Comparison of ENCODE assay signal across 2 cellular contexts in the genomic region with DNA sequence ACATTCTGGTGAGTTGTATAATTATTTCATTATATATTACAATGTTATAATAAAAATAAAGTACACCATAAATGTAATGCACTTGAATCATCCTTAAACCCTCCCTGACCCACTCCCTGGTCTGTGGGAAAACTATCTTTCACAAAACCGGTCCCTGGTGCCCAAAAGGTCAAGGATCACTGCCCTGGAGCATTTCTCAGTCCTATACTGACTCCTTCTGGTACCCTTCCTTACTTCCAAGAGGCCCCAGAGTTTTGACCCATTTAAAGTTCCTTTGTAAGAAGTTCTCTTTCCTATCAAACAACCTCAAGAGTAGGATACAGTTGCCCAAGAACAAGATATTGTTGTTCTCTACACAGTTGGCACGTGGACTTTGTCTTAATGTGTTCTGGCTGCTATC.
TF ChIP-seq lines count a peak whose summit lies in the region.

No MANE protein-coding gene starts in this region.

TF ChIP-seq in GM23338, 12 proteins besides CTCF, POLR2A, EP300 and RAD21 (continued from another document):
- TF ChIP-seq, protein P1, sequence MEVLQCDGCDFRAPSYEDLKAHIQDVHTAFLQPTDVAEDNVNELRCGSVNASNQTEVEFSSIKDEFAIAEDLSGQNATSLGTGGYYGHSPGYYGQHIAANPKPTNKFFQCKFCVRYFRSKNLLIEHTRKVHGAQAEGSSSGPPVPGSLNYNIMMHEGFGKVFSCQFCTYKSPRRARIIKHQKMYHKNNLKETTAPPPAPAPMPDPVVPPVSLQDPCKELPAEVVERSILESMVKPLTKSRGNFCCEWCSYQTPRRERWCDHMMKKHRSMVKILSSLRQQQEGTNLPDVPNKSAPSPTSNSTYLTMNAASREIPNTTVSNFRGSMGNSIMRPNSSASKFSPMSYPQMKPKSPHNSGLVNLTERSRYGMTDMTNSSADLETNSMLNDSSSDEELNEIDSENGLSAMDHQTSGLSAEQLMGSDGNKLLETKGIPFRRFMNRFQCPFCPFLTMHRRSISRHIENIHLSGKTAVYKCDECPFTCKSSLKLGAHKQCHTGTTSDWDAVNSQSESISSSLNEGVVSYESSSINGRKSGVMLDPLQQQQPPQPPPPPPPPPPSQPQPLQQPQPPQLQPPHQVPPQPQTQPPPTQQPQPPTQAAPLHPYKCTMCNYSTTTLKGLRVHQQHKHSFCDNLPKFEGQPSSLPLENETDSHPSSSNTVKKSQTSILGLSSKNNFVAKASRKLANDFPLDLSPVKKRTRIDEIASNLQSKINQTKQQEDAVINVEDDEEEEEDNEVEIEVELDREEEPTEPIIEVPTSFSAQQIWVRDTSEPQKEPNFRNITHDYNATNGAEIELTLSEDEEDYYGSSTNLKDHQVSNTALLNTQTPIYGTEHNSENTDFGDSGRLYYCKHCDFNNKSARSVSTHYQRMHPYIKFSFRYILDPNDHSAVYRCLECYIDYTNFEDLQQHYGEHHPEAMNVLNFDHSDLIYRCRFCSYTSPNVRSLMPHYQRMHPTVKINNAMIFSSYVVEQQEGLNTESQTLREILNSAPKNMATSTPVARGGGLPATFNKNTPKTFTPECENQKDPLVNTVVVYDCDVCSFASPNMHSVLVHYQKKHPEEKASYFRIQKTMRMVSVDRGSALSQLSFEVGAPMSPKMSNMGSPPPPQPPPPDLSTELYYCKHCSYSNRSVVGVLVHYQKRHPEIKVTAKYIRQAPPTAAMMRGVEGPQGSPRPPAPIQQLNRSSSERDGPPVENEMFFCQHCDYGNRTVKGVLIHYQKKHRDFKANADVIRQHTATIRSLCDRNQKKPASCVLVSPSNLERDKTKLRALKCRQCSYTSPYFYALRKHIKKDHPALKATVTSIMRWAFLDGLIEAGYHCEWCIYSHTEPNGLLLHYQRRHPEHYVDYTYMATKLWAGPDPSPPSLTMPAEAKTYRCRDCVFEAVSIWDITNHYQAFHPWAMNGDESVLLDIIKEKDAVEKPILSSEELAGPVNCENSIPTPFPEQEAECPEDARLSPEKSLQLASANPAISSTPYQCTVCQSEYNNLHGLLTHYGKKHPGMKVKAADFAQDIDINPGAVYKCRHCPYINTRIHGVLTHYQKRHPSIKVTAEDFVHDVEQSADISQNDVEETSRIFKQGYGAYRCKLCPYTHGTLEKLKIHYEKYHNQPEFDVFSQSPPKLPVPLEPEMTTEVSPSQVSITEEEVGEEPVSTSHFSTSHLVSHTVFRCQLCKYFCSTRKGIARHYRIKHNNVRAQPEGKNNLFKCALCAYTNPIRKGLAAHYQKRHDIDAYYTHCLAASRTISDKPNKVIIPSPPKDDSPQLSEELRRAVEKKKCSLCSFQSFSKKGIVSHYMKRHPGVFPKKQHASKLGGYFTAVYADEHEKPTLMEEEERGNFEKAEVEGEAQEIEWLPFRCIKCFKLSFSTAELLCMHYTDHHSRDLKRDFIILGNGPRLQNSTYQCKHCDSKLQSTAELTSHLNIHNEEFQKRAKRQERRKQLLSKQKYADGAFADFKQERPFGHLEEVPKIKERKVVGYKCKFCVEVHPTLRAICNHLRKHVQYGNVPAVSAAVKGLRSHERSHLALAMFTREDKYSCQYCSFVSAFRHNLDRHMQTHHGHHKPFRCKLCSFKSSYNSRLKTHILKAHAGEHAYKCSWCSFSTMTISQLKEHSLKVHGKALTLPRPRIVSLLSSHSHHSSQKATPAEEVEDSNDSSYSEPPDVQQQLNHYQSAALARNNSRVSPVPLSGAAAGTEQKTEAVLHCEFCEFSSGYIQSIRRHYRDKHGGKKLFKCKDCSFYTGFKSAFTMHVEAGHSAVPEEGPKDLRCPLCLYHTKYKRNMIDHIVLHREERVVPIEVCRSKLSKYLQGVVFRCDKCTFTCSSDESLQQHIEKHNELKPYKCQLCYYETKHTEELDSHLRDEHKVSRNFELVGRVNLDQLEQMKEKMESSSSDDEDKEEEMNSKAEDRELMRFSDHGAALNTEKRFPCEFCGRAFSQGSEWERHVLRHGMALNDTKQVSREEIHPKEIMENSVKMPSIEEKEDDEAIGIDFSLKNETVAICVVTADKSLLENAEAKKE (CRISPR knock-in tag; IDR thresholded peaks at IDR 0.05) = no peak
- no peak for TF ChIP-seq POLR2AphosphoS5 (IDR thresholded peaks at IDR 0.05; ENCODE audit: low read depth)
- no peak for TF ChIP-seq STAT1 (IDR thresholded peaks at IDR 0.05; ENCODE audit: unreplicated experiment)
- TF ChIP-seq, protein P2, sequence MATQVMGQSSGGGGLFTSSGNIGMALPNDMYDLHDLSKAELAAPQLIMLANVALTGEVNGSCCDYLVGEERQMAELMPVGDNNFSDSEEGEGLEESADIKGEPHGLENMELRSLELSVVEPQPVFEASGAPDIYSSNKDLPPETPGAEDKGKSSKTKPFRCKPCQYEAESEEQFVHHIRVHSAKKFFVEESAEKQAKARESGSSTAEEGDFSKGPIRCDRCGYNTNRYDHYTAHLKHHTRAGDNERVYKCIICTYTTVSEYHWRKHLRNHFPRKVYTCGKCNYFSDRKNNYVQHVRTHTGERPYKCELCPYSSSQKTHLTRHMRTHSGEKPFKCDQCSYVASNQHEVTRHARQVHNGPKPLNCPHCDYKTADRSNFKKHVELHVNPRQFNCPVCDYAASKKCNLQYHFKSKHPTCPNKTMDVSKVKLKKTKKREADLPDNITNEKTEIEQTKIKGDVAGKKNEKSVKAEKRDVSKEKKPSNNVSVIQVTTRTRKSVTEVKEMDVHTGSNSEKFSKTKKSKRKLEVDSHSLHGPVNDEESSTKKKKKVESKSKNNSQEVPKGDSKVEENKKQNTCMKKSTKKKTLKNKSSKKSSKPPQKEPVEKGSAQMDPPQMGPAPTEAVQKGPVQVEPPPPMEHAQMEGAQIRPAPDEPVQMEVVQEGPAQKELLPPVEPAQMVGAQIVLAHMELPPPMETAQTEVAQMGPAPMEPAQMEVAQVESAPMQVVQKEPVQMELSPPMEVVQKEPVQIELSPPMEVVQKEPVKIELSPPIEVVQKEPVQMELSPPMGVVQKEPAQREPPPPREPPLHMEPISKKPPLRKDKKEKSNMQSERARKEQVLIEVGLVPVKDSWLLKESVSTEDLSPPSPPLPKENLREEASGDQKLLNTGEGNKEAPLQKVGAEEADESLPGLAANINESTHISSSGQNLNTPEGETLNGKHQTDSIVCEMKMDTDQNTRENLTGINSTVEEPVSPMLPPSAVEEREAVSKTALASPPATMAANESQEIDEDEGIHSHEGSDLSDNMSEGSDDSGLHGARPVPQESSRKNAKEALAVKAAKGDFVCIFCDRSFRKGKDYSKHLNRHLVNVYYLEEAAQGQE (IDR thresholded peaks at IDR 0.05; ENCODE audit: unreplicated experiment) = no peak
- TF ChIP-seq ZNF114 (CRISPR knock-in tag; IDR thresholded peaks at IDR 0.05) = no peak
- TF ChIP-seq, protein P3, sequence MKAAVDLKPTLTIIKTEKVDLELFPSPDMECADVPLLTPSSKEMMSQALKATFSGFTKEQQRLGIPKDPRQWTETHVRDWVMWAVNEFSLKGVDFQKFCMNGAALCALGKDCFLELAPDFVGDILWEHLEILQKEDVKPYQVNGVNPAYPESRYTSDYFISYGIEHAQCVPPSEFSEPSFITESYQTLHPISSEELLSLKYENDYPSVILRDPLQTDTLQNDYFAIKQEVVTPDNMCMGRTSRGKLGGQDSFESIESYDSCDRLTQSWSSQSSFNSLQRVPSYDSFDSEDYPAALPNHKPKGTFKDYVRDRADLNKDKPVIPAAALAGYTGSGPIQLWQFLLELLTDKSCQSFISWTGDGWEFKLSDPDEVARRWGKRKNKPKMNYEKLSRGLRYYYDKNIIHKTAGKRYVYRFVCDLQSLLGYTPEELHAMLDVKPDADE (IDR thresholded peaks at IDR 0.05) = no peak
- no peak for TF ChIP-seq NANOG (IDR thresholded peaks at IDR 0.05; ENCODE audit: borderline replicate concordance)
- no peak for TF ChIP-seq ZNF331 (CRISPR knock-in tag; IDR thresholded peaks at IDR 0.05; ENCODE audit: low read depth)
- no peak for TF ChIP-seq JUNB (IDR thresholded peaks at IDR 0.05; ENCODE audit: unreplicated experiment)
- TF ChIP-seq CREB1 (CRISPR knock-in tag; IDR thresholded peaks at IDR 0.05; ENCODE audit: low read depth) = no peak

TF ChIP-seq in WTC11, 78 proteins besides CTCF, POLR2A, EP300 and RAD21 (continued from another document):
- TF ChIP-seq, protein P4, sequence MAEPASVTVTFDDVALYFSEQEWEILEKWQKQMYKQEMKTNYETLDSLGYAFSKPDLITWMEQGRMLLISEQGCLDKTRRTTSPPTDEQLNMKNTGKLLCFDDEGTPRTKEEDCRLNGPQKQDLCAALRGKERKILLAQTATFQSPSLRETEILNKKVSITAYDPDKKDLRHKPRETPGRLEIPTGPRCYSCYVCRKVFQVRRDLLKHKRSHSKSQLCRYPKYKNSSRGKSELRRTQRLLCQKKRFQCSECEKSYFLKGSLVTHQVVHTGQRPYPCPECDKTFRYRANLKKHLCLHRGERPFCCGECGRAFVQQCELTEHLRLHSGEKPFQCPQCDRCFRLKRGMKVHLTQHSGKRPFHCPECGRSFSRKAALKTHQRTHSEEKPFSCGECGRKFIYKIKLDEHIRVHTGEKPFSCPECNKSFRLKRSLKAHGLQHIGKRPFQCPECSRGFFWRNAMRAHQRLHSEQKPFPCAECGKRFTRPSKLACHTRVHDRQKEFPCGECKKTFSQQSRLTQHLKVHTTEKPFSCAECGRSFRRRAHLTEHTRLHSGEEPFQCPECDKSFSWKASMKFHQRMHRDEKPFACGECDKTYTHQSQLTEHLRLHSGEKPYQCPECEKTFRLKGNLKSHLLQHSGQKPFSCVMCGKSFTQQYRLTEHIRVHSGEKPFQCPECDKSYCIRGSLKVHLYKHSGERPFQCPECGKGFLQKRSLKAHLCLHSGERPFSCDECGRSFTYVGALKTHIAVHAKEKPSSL (CRISPR knock-in tag; conservative IDR thresholded peaks at IDR 0.05) = no peak
- TF ChIP-seq, protein P5, sequence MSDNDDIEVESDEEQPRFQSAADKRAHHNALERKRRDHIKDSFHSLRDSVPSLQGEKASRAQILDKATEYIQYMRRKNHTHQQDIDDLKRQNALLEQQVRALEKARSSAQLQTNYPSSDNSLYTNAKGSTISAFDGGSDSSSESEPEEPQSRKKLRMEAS (CRISPR knock-in tag; IDR thresholded peaks at IDR 0.05) = no peak
TF ChIP-seq in WTC11: peak in this region for 0.
